1 cellular context compared by ENCODE assay signal in the genomic region with DNA sequence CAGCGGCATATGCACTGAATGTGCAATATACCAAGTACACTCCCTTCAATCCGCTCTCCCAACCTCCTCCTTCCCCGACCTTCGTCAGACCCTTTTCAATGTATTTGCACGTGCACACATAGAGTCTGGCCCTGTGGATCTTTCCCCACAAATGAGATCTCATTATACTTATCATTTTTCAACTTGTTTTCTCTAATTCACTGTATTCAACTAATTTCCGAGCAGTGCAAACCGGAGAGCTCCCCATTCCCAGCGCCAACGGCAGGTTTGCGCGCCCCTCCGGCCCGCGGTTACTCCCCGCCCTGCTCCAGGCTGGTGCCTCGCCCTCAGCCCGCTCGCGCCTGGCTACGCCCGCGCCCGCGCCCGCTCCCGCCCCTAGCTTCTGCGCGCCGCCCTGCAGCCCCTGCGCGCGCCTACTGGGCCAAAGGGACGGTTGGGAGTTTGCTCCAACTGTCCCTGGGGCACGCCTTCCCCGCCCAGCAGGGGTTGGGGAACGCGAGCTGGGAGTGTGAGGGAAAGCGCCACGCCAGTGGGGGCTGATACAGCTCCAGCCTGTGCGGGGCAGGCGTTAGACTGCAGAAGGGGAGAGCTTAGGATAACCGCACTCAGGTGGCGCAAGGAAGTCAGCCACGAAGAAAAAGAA.
TF ChIP-seq lines count a peak whose summit lies in the region.

No MANE protein-coding gene starts in this region.

TF ChIP-seq in K562, 482 proteins besides CTCF, POLR2A, EP300 and RAD21 (continued from another document and continues in another):
- TF ChIP-seq, protein P1, sequence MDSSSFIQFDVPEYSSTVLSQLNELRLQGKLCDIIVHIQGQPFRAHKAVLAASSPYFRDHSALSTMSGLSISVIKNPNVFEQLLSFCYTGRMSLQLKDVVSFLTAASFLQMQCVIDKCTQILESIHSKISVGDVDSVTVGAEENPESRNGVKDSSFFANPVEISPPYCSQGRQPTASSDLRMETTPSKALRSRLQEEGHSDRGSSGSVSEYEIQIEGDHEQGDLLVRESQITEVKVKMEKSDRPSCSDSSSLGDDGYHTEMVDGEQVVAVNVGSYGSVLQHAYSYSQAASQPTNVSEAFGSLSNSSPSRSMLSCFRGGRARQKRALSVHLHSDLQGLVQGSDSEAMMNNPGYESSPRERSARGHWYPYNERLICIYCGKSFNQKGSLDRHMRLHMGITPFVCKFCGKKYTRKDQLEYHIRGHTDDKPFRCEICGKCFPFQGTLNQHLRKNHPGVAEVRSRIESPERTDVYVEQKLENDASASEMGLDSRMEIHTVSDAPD (CRISPR knock-in tag; IDR thresholded peaks at IDR 0.05) = no peak
- TF ChIP-seq ZNF766 (CRISPR knock-in tag; conservative IDR thresholded peaks at IDR 0.05) (peak; percentile 50), MTA3 (IDR thresholded peaks at IDR 0.05; ENCODE audit: borderline replicate concordance) (peak; percentile 51; the same call in 1 of the 2 replicates), YY1 (IDR thresholded peaks at IDR 0.05; ENCODE audit: borderline replicate concordance in 1 of 3, control insufficient read depth in 1 of 3, extremely low read depth in 1 of 3, insufficient read depth in 3 of 3, insufficient read length in 1 of 3, insufficient replicate concordance in 2 of 3, low read depth in 1 of 3, low read length in 2 of 3) (peak in 1 of 3 experiments; percentile 18), CHCHD3 (CRISPR knock-in tag; IDR thresholded peaks at IDR 0.05) (no peak), ZBTB7A (IDR thresholded peaks at IDR 0.05; ENCODE audit: borderline replicate concordance, control insufficient read depth, low read depth, low read length) (peak; percentile 18; the same call in 1 of the 2 replicates), SMAD4 (CRISPR knock-in tag; conservative IDR thresholded peaks at IDR 0.05) (no peak; the same call in 1 of the 2 replicates), ZNF121 (CRISPR knock-in tag; conservative IDR thresholded peaks at IDR 0.05) (no peak), STAG1 (CRISPR knock-in tag; IDR thresholded peaks at IDR 0.05; ENCODE audit: borderline replicate concordance) (no peak), CEBPB (tag; IDR thresholded peaks at IDR 0.05) (no peak), SP1 (CRISPR knock-in tag; IDR thresholded peaks at IDR 0.05) (peak; percentile 43; the same call in 1 of the 2 replicates), NONO (IDR thresholded peaks at IDR 0.05; ENCODE audit: low read depth in 2 of 2, low read length in 1 of 2) (peak in 1 of 2 experiments; percentile 67; a peak in 1 of 4 replicates), SIN3A (IDR thresholded peaks at IDR 0.05; ENCODE audit: borderline replicate concordance in 2 of 2, control insufficient read depth in 1 of 2, low read depth in 2 of 2, low read length in 2 of 2) (0 out of 4 replicates have a peak, but pooled peaks of 1 of the 2 experiments have one; percentile 6), OTX1 (CRISPR knock-in tag; IDR thresholded peaks at IDR 0.05) (no peak), POLR2B (IDR thresholded peaks at IDR 0.05; ENCODE audit: low read depth, partially characterized antibody) (no peak), MEF2D (tag; conservative IDR thresholded peaks at IDR 0.05; ENCODE audit: low read depth) (no peak), TARDBP (IDR thresholded peaks at IDR 0.05) (0 out of 2 replicates have a peak, but pooled peaks have one; percentile 56), TCF3 (CRISPR knock-in tag; IDR thresholded peaks at IDR 0.05) (no peak), RBFOX2 (IDR thresholded peaks at IDR 0.05; ENCODE audit: low read depth, low read length) (peak; percentile 67), JUND (IDR thresholded peaks at IDR 0.05; ENCODE audit: borderline replicate concordance, low read depth, low read length) (0 out of 2 replicates have a peak, but pooled peaks have one; percentile 25), JUND (tag; IDR thresholded peaks at IDR 0.05; ENCODE audit: borderline replicate concordance, low read depth, low read length) (no peak; the same call in 2 of the 3 replicates), CREB1 (IDR thresholded peaks at IDR 0.05) (no peak), CREB1 (CRISPR knock-in tag; IDR thresholded peaks at IDR 0.05) (peak; percentile 34; the same call in 1 of the 2 replicates), CCNT2 (IDR thresholded peaks at IDR 0.05; ENCODE audit: borderline replicate concordance, extremely low read depth, insufficient read length, low read depth, low read length) (peak; percentile 45), DMBX1 (CRISPR knock-in tag; IDR thresholded peaks at IDR 0.05; ENCODE audit: borderline replicate concordance) (peak; percentile 27; the same call in 1 of the 2 replicates), NCOA6 (IDR thresholded peaks at IDR 0.05) (no peak), KHSRP (IDR thresholded peaks at IDR 0.05) (no peak), RB1 (IDR thresholded peaks at IDR 0.05; ENCODE audit: low read depth) (peak; percentile 89), SMARCE1 (IDR thresholded peaks at IDR 0.05) (no peak), ZNF717 (CRISPR knock-in tag; IDR thresholded peaks at IDR 0.05) (no peak), ZNF324 (CRISPR knock-in tag; IDR thresholded peaks at IDR 0.05) (no peak), NEUROD1 (IDR thresholded peaks at IDR 0.05; ENCODE audit: borderline replicate concordance, low read depth, low read length, partially characterized antibody) (no peak), POU5F1 (IDR thresholded peaks at IDR 0.05; ENCODE audit: borderline replicate concordance, low read depth, low read length, partially characterized antibody) (no peak), RCOR1 (IDR thresholded peaks at IDR 0.05; ENCODE audit: borderline replicate concordance in 1 of 2, low read depth in 2 of 2, low read length in 2 of 2) (peak in 1 of 2 experiments; percentile 52; a peak in 1 of 4 replicates), ZBTB17 (CRISPR knock-in tag; IDR thresholded peaks at IDR 0.05) (0 out of 2 replicates have a peak, but pooled peaks have one; percentile 37), EP400 (IDR thresholded peaks at IDR 0.05) (peak; percentile 26; the same call in 1 of the 2 replicates), TBL1XR1 (IDR thresholded peaks at IDR 0.05; ENCODE audit: low read length in 2 of 2) (no peak), CBX1 (IDR thresholded peaks at IDR 0.05; ENCODE audit: low read depth) (0 out of 2 replicates have a peak, but pooled peaks have one; percentile 61), ATF1 (CRISPR knock-in tag; IDR thresholded peaks at IDR 0.05) (no peak), ATF1 (tag; IDR thresholded peaks at IDR 0.05) (peak; percentile 51), PHF8 (IDR thresholded peaks at IDR 0.05; ENCODE audit: borderline replicate concordance, low read length) (peak; percentile 33; the same call in 1 of the 2 replicates), MXI1 (IDR thresholded peaks at IDR 0.05; ENCODE audit: low read depth, low read length) (no peak)
- TF ChIP-seq, protein P2, sequence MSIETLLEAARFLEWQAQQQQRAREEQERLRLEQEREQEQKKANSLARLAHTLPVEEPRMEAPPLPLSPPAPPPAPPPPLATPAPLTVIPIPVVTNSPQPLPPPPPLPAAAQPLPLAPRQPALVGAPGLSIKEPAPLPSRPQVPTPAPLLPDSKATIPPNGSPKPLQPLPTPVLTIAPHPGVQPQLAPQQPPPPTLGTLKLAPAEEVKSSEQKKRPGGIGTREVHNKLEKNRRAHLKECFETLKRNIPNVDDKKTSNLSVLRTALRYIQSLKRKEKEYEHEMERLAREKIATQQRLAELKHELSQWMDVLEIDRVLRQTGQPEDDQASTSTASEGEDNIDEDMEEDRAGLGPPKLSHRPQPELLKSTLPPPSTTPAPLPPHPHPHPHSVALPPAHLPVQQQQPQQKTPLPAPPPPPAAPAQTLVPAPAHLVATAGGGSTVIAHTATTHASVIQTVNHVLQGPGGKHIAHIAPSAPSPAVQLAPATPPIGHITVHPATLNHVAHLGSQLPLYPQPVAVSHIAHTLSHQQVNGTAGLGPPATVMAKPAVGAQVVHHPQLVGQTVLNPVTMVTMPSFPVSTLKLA (conservative IDR thresholded peaks at IDR 0.05) = peak in 1 of 2 experiments; percentile 60; a peak in 1 of 4 replicates
- TF ChIP-seq, protein P3, sequence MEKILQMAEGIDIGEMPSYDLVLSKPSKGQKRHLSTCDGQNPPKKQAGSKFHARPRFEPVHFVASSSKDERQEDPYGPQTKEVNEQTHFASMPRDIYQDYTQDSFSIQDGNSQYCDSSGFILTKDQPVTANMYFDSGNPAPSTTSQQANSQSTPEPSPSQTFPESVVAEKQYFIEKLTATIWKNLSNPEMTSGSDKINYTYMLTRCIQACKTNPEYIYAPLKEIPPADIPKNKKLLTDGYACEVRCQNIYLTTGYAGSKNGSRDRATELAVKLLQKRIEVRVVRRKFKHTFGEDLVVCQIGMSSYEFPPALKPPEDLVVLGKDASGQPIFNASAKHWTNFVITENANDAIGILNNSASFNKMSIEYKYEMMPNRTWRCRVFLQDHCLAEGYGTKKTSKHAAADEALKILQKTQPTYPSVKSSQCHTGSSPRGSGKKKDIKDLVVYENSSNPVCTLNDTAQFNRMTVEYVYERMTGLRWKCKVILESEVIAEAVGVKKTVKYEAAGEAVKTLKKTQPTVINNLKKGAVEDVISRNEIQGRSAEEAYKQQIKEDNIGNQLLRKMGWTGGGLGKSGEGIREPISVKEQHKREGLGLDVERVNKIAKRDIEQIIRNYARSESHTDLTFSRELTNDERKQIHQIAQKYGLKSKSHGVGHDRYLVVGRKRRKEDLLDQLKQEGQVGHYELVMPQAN (IDR thresholded peaks at IDR 0.05; ENCODE audit: borderline replicate concordance) = no peak
- TF ChIP-seq, protein P4, sequence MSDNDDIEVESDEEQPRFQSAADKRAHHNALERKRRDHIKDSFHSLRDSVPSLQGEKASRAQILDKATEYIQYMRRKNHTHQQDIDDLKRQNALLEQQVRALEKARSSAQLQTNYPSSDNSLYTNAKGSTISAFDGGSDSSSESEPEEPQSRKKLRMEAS (CRISPR knock-in tag; IDR thresholded peaks at IDR 0.05) = peak; percentile 45
- TF ChIP-seq, protein P5, sequence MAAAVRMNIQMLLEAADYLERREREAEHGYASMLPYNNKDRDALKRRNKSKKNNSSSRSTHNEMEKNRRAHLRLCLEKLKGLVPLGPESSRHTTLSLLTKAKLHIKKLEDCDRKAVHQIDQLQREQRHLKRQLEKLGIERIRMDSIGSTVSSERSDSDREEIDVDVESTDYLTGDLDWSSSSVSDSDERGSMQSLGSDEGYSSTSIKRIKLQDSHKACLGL (CRISPR knock-in tag; IDR thresholded peaks at IDR 0.05; ENCODE audit: borderline replicate concordance, poor library complexity, severe bottlenecking) = no peak
- TF ChIP-seq, protein P6, sequence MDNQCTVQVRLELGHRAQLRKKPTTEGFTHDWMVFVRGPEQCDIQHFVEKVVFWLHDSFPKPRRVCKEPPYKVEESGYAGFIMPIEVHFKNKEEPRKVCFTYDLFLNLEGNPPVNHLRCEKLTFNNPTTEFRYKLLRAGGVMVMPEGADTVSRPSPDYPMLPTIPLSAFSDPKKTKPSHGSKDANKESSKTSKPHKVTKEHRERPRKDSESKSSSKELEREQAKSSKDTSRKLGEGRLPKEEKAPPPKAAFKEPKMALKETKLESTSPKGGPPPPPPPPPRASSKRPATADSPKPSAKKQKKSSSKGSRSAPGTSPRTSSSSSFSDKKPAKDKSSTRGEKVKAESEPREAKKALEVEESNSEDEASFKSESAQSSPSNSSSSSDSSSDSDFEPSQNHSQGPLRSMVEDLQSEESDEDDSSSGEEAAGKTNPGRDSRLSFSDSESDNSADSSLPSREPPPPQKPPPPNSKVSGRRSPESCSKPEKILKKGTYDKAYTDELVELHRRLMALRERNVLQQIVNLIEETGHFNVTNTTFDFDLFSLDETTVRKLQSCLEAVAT (IDR thresholded peaks at IDR 0.05) = 0 out of 4 replicates have a peak, but pooled peaks of 1 of the 2 experiments have one; percentile 13
- TF ChIP-seq, protein P7, sequence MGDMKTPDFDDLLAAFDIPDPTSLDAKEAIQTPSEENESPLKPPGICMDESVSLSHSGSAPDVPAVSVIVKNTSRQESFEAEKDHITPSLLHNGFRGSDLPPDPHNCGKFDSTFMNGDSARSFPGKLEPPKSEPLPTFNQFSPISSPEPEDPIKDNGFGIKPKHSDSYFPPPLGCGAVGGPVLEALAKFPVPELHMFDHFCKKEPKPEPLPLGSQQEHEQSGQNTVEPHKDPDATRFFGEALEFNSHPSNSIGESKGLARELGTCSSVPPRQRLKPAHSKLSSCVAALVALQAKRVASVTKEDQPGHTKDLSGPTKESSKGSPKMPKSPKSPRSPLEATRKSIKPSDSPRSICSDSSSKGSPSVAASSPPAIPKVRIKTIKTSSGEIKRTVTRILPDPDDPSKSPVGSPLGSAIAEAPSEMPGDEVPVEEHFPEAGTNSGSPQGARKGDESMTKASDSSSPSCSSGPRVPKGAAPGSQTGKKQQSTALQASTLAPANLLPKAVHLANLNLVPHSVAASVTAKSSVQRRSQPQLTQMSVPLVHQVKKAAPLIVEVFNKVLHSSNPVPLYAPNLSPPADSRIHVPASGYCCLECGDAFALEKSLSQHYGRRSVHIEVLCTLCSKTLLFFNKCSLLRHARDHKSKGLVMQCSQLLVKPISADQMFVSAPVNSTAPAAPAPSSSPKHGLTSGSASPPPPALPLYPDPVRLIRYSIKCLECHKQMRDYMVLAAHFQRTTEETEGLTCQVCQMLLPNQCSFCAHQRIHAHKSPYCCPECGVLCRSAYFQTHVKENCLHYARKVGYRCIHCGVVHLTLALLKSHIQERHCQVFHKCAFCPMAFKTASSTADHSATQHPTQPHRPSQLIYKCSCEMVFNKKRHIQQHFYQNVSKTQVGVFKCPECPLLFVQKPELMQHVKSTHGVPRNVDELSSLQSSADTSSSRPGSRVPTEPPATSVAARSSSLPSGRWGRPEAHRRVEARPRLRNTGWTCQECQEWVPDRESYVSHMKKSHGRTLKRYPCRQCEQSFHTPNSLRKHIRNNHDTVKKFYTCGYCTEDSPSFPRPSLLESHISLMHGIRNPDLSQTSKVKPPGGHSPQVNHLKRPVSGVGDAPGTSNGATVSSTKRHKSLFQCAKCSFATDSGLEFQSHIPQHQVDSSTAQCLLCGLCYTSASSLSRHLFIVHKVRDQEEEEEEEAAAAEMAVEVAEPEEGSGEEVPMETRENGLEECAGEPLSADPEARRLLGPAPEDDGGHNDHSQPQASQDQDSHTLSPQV (IDR thresholded peaks at IDR 0.05) = peak; percentile 45; the same call in 1 of the 2 replicates
- TF ChIP-seq, protein P8, sequence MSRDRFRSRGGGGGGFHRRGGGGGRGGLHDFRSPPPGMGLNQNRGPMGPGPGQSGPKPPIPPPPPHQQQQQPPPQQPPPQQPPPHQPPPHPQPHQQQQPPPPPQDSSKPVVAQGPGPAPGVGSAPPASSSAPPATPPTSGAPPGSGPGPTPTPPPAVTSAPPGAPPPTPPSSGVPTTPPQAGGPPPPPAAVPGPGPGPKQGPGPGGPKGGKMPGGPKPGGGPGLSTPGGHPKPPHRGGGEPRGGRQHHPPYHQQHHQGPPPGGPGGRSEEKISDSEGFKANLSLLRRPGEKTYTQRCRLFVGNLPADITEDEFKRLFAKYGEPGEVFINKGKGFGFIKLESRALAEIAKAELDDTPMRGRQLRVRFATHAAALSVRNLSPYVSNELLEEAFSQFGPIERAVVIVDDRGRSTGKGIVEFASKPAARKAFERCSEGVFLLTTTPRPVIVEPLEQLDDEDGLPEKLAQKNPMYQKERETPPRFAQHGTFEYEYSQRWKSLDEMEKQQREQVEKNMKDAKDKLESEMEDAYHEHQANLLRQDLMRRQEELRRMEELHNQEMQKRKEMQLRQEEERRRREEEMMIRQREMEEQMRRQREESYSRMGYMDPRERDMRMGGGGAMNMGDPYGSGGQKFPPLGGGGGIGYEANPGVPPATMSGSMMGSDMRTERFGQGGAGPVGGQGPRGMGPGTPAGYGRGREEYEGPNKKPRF (IDR thresholded peaks at IDR 0.05; ENCODE audit: low read depth, low read length) = no peak
